8 cellular contexts compared by ENCODE assay signal in genomic region chr6:158026054-158026900, GRCh38. TPM values are rescaled to one million over a fixed set of nuclear protein-coding genes. Genes with fewer than 3 reads are reported as not detected.
DNase-seq lines count a peak whose midpoint lies in the region; ATAC-seq and TF ChIP-seq lines count a peak whose summit lies in the region.

No MANE protein-coding gene starts in this region.

- DNase-seq in Daoy (ENCODE audit: low read depth) (peak; percentile 100), KBM-7 (peak; percentile 98), SK-N-MC (ENCODE audit: low read depth, low spot score) (no peak), Right ventricle myocardium superior (peak; percentile 89), sigmoid colon (peak; percentile 93), medulla oblongata (ENCODE audit: extremely low spot score) (no peak)
- peak; percentile 83 for DNase-seq in activated naive CD4-positive, alpha-beta T cell treated with anti-CD3 and anti-CD28 coated beads, Interleukin-2, amount 50 U/mL, for 16 hours

- H3K4me1 ChIP-seq in sigmoid colon = peaks cover 0 to 30% (median 27%) of the 10 kb centered on the region in 4 donors

- H3K4me3 ChIP-seq in SK-N-MC (peak overlapping the region; percentile 39), sigmoid colon (peak overlapping the region in 2 of 4 donors; percentile 1 to 22)

- in situ Hi-C loops in KBM-7 (cut with MboI; ENCODE audit: low pct_unique_long_range_greater_than_20kb, low sequenced_read_pairs) = no loop called here

- intact Hi-C loops in Right ventricle myocardium superior (cut with DNase I) (no loop called here), sigmoid colon (cut with DNase I) (no loop called here)

- H3K36me3 ChIP-seq in SK-N-MC (ENCODE audit: insufficient read depth, low read length) = no peaks in the 10 kb centered on the region
- peaks cover 0 to 9% (median 0%) of the 10 kb centered on the region in 4 donors for H3K36me3 ChIP-seq in sigmoid colon

- ATAC-seq in GM21723 (IDR thresholded peaks at IDR 0.05; ENCODE audit: unreplicated experiment) (peak; percentile 90), Right ventricle myocardium superior (ENCODE audit: poor library complexity) (peak; percentile 71)

- TF ChIP-seq EP300 in sigmoid colon (IDR thresholded peaks at IDR 0.05) = peak in 1 of 4 donors; percentile 81

- H3K27me3 ChIP-seq in sigmoid colon = no peaks in the 10 kb centered on the region

- H3K9me3 ChIP-seq in SK-N-MC (ENCODE audit: low read depth, low read length) = no peaks in the 10 kb centered on the region
- H3K9me3 ChIP-seq in sigmoid colon = no peaks in the 10 kb centered on the region

- H3K9ac ChIP-seq in SK-N-MC (ENCODE audit: insufficient read length) = no peak overlapping the region

- WGBS in sigmoid colon, 2 donors = 26 to 41% methylated on average over 21 of the region's 21 CpGs

- peak in 3 of 4 experiments; percentile 8 to 33 (median 15) for TF ChIP-seq CTCF in sigmoid colon (IDR thresholded peaks at IDR 0.05)

- no peak for TF ChIP-seq POLR2A in sigmoid colon (IDR thresholded peaks at IDR 0.05)

- no peak overlapping the region for H3K27ac ChIP-seq in SK-N-MC
- H3K27ac ChIP-seq in sigmoid colon = peak overlapping the region; percentile 64 to 81 (median 68)

RNA-seq across cellular contexts. Expression of gene SYNJ2, which starts 44.6 kb away (rescaled TPM):
- total RNA-seq in Daoy (2014; rRNA removed; shearing (Covaris generic)) = 155 and 177 TPM in 2 replicates
- total RNA-seq in Right ventricle myocardium superior = 14.0 TPM
- 10 to 100 TPM in 3 of 4 donors, 1 to 10 TPM in 1; 8.7 to 22.9 (median 12.3) TPM for total RNA-seq in sigmoid colon
- polyA plus RNA-seq in sigmoid colon = 10 to 100 TPM in 2 of 3 donors, 1 to 10 TPM in 1; 9.6 to 13.4 (median 12.9) TPM

Comparison
In these comparisons a context has a peak if more than half of its experiments do, and no peak if none do; other contexts are left out.
1. DNase-seq: peak in Daoy (single experiment), KBM-7 (single experiment), activated naive CD4-positive, alpha-beta T cell treated with anti-CD3 and anti-CD28 coated beads, Interleukin-2, amount 50 U/mL, for 16 hours (single experiment), Right ventricle myocardium superior (single experiment) and sigmoid colon (single experiment); none in SK-N-MC (single experiment) and medulla oblongata (single experiment).